Comparison of ENCODE assay signal across 8 cellular contexts in the genomic region with DNA sequence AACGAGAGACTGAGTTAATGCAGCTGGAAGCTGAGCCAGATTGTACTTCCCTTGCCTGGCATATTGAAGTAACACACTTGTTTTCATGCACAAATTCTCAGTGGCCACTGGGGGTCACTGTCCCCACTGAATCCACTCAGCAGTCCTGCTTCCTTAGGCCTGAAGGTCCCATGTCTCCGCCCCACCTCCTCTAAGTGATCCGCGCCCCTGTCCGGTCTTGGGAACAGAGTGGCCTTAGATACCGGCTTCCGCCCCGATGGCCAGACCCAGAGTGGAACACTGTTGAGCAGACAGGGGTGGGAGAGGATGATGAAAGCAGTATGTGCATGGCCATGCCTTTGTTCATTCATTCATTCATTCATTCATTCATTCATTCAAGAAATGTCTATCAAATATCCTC. TPM values are rescaled to one million over a fixed set of nuclear protein-coding genes. Genes with fewer than 3 reads are reported as not detected.
A peak's percentile ranks its signal among the peaks of the same experiment; 100 is the strongest.
DNase-seq lines count a peak whose midpoint lies in the region; ATAC-seq and TF ChIP-seq lines count a peak whose summit lies in the region.

No MANE protein-coding gene starts in this region.

- peaks cover 7% of the 10 kb centered on the region for H3K36me3 ChIP-seq in lower lobe of right lung

- ATAC-seq in lower lobe of right lung (peak; percentile 92 to 94), HG03469 (IDR thresholded peaks at IDR 0.05; ENCODE audit: unreplicated experiment) (no peak)

- H3K4me3 ChIP-seq in HFF-Myc (replicated peaks; ENCODE audit: low read depth, low read length) = no peak overlapping the region
- H3K4me3 ChIP-seq in lower lobe of right lung = no peak overlapping the region

- no peaks in the 10 kb centered on the region for H3K9me3 ChIP-seq in lower lobe of right lung

- no peak overlapping the region for H3K27ac ChIP-seq in lower lobe of right lung

- intact Hi-C loops in lower lobe of right lung (cut with DNase I) = no loop called here

- H3K4me1 ChIP-seq in lower lobe of right lung = peaks cover 4% of the 10 kb centered on the region

- peak; percentile 67 for DNase-seq in CMK (ENCODE audit: low read depth)
- peak; percentile 72 for DNase-seq in HFF-Myc (ENCODE audit: extremely low read depth, low read depth)
- DNase-seq in NCI-H446 (lab: John Stamatoyannopoulos, UW) = peak; percentile 21 to 67
- peak; percentile 69 for DNase-seq in activated CD4-positive, alpha-beta T cell treated with anti-CD3 and anti-CD28 coated beads for 48 hours
- peak; percentile 4 for DNase-seq in effector CD4-positive, alpha-beta T cell
- peak; percentile 83 for DNase-seq in lower lobe of right lung
- DNase-seq in stimulated activated CD8-positive, alpha-beta memory T cell treated with anti-CD3 and anti-CD28 coated beads, Interleukin-2, amount 100 ng/mL, for 48 hours (ENCODE audit: low read depth in 2 of 2) = peak; percentile 14 to 43

- peak; percentile 78 for TF ChIP-seq CTCF in HFF-Myc (IDR thresholded peaks at IDR 0.05; ENCODE audit: low read depth, low read length, missing control alignments)
- TF ChIP-seq CTCF in lower lobe of right lung (IDR thresholded peaks at IDR 0.05) = peak; percentile 76

- H3K27me3 ChIP-seq in lower lobe of right lung (ENCODE audit: low read depth) = no peaks in the 10 kb centered on the region

RNA-seq across cellular contexts. Expression of a gene that starts 34.8 kb away (rescaled TPM):
- total RNA-seq in lower lobe of right lung = 1.8 TPM

RNA-seq across cellular contexts. Expression of a gene that starts 59.9 kb away (rescaled TPM):
- not detected for total RNA-seq in lower lobe of right lung

Comparison
In these comparisons a context has a peak if more than half of its experiments do, and no peak if none do; other contexts are left out.
1. DNase-seq: peak in every context shown above with its lines; median percentile 83 in lower lobe of right lung; 72 in HFF-Myc; 69 in activated CD4-positive, alpha-beta T cell treated with anti-CD3 and anti-CD28 coated beads for 48 hours; 67 in CMK; 44 in NCI-H446; 28 in stimulated activated CD8-positive, alpha-beta memory T cell treated with anti-CD3 and anti-CD28 coated beads, Interleukin-2, amount 100 ng/mL, for 48 hours; 4 in effector CD4-positive, alpha-beta T cell.